8 cellular contexts compared by ENCODE assay signal in genomic region chr12:9413862-9414261, GRCh38.
DNase-seq lines count a peak whose midpoint lies in the region; ATAC-seq and TF ChIP-seq lines count a peak whose summit lies in the region.
"Not testable (repeated sequence)": the region's sequence is repeated elsewhere in the genome, so short reads cannot be mapped to it uniquely, and the experiment has no call there.

No MANE protein-coding gene starts in this region.

- not testable (repeated sequence) for TF ChIP-seq CTCF in CD4-positive, alpha-beta T cell (IDR thresholded peaks at IDR 0.05); HL-60 (IDR thresholded peaks at IDR 0.05; ENCODE audit: insufficient read depth, low read length); choroid plexus epithelial cell (conservative IDR thresholded peaks at IDR 0.05; ENCODE audit: low read depth, low read length); osteoblast (IDR thresholded peaks at IDR 0.05; ENCODE audit: extremely low read depth, low read depth, low read length)

- peak overlapping the region; percentile 66 for H3K4me2 ChIP-seq in BLaER1
- not testable (repeated sequence) for H3K4me2 ChIP-seq in osteoblast (ENCODE audit: insufficient read depth, low read length)

- H3K36me3 ChIP-seq in BLaER1; osteoblast (ENCODE audit: insufficient read depth, low read length): not testable (repeated sequence)

- H3K27me3 ChIP-seq in BLaER1; CD4-positive, alpha-beta T cell (ENCODE audit: control insufficient read depth, insufficient read depth, low read length); HL-60 (ENCODE audit: insufficient read depth, poor library complexity, severe bottlenecking); osteoblast (ENCODE audit: insufficient read depth, low read length): not testable (repeated sequence)

- H3K4me1 ChIP-seq in BLaER1, result peaks cover 30% of the 10 kb centered on the region
- H3K4me1 ChIP-seq in osteoblast (ENCODE audit: insufficient read depth, low read length), result not testable (repeated sequence)

- H3K4me1 Mint-ChIP-seq in CD4-positive, alpha-beta T cell (ENCODE audit: low read depth), result peaks cover 25% of the 10 kb centered on the region
- H3K4me1 Mint-ChIP-seq in activated CD4-positive, alpha-beta T cell treated with anti-CD3 and anti-CD28 coated beads for 36 hours, result peaks cover 18% of the 10 kb centered on the region

- CTCF ChIA-PET in CD4-positive, alpha-beta T cell (lab: Charles Lee); activated CD4-positive, alpha-beta T cell treated with anti-CD3 and anti-CD28 coated beads for 36 hours (lab: Charles Lee): not testable (repeated sequence)

- POLR2A ChIA-PET in CD4-positive, alpha-beta T cell (lab: Charles Lee); activated CD4-positive, alpha-beta T cell treated with anti-CD3 and anti-CD28 coated beads for 36 hours (lab: Charles Lee): not testable (repeated sequence)

- not testable (repeated sequence) for H3K4me3 Mint-ChIP-seq in CD4-positive, alpha-beta T cell; activated CD4-positive, alpha-beta T cell treated with anti-CD3 and anti-CD28 coated beads for 36 hours

- not testable (repeated sequence) for DNase-seq in CD4-positive, alpha-beta T cell; HL-60 (ENCODE audit: low read depth in 1 of 2, low spot score in 1 of 2); activated CD4-positive, alpha-beta T cell treated with anti-CD3 and anti-CD28 coated beads for 36 hours
- DNase-seq in activated CD8-positive, alpha-beta memory T cell treated with anti-CD3 and anti-CD28 coated beads for 24 hours, result peak; percentile 41
- DNase-seq in choroid plexus epithelial cell (ENCODE audit: low read depth) (peak; percentile 6), mesenteric fat pad (ENCODE audit: low spot score) (peak; percentile 80), osteoblast (ENCODE audit: insufficient read length, low spot score, missing footprints) (peak; percentile 6)

- intact Hi-C loops in CD4-positive, alpha-beta T cell (cut with DNase I, micrococcal nuclease), result not testable (repeated sequence)
- intact Hi-C loops in activated CD4-positive, alpha-beta T cell treated with anti-CD3 and anti-CD28 coated beads for 36 hours (cut with DNase I, micrococcal nuclease), result loop anchor here (5.0 kb wide), 2 partner anchors 92 to 97 kb away; no protein-coding TSS in a partner anchor

- H3K9me3 ChIP-seq in BLaER1; CD4-positive, alpha-beta T cell (ENCODE audit: control insufficient read depth, low read length); osteoblast (ENCODE audit: low read depth, low read length): not testable (repeated sequence)

- not testable (repeated sequence) for H3K4me3 ChIP-seq in BLaER1; HL-60 (replicated peaks; ENCODE audit: insufficient read depth, low read length); choroid plexus epithelial cell (ENCODE audit: low read depth, low read length); osteoblast (ENCODE audit: insufficient read depth, low read length)

- H3K27ac ChIP-seq in BLaER1 (peak overlapping the region; percentile 41; the same call in 1 of the 2 replicates), HL-60 (replicated peaks) (peak overlapping the region; percentile 20; the same call in 1 of the 2 replicates)
- not testable (repeated sequence) for H3K27ac ChIP-seq in CD4-positive, alpha-beta T cell (ENCODE audit: low read depth, low read length); osteoblast (ENCODE audit: low read depth, low read length)

- peak overlapping the region; percentile 60 for H3K27ac Mint-ChIP-seq in CD4-positive, alpha-beta T cell
- H3K27ac Mint-ChIP-seq in activated CD4-positive, alpha-beta T cell treated with anti-CD3 and anti-CD28 coated beads for 36 hours, result peak overlapping the region; percentile 31

- not testable (repeated sequence) for H3K9ac ChIP-seq in BLaER1

- H2AFZ ChIP-seq in osteoblast (ENCODE audit: low read length), result not testable (repeated sequence)

- not testable (repeated sequence) for H3K9me3 Mint-ChIP-seq in CD4-positive, alpha-beta T cell; activated CD4-positive, alpha-beta T cell treated with anti-CD3 and anti-CD28 coated beads for 36 hours (ENCODE audit: low read depth)

- not testable (repeated sequence) for H4K20me1 ChIP-seq in BLaER1; osteoblast (ENCODE audit: insufficient read depth, low read length)

- H3K79me2 ChIP-seq in osteoblast (ENCODE audit: insufficient read depth, low read length), result not testable (repeated sequence)

- not testable (repeated sequence) for H3K27me3 Mint-ChIP-seq in CD4-positive, alpha-beta T cell; activated CD4-positive, alpha-beta T cell treated with anti-CD3 and anti-CD28 coated beads for 36 hours

- H3K36me3 Mint-ChIP-seq in CD4-positive, alpha-beta T cell (ENCODE audit: low read depth); activated CD4-positive, alpha-beta T cell treated with anti-CD3 and anti-CD28 coated beads for 36 hours (ENCODE audit: low read depth): not testable (repeated sequence)

- not testable (repeated sequence) for ATAC-seq in CD4-positive, alpha-beta T cell (ENCODE audit: poor library complexity); activated CD4-positive, alpha-beta T cell treated with anti-CD3 and anti-CD28 coated beads for 36 hours
